In genomic region chr4:39526283-39526682, GRCh38 we compare ENCODE assay signal across 8 cellular contexts. TPM values are rescaled to one million over a fixed set of nuclear protein-coding genes. Genes with fewer than 3 reads are reported as not detected.
A peak's percentile ranks its signal among the peaks of the same experiment; 100 is the strongest.
DNase-seq lines count a peak whose midpoint lies in the region; ATAC-seq and TF ChIP-seq lines count a peak whose summit lies in the region.

No MANE protein-coding gene starts in this region.

- H3K9me3 ChIP-seq in cardiac muscle cell (ENCODE audit: low read depth) (no peaks in the 10 kb centered on the region), lower lobe of right lung (no peaks in the 10 kb centered on the region), upper lobe of right lung (no peaks in the 10 kb centered on the region)

- in situ Hi-C loops in astrocyte of the spinal cord (cut with HindIII; ENCODE audit: low sequenced_read_pairs), result no loop called here

- intact Hi-C loops in left cardiac atrium (cut with DNase I), result loop anchor here in 1 of 2 donors (5.0 kb wide), 1 partner anchor 451 kb away; the partner anchor contains the start of gene PDS5A
- intact Hi-C loops in lower lobe of right lung (cut with DNase I), result no loop called here
- intact Hi-C loops in upper lobe of right lung (cut with DNase I), result no loop called here

- TF ChIP-seq CTCF in cardiac muscle cell (IDR thresholded peaks at IDR 0.05; ENCODE audit: low read depth, low read length), result no peak
- no peak for TF ChIP-seq CTCF in astrocyte of the spinal cord (IDR thresholded peaks at IDR 0.05; ENCODE audit: low read depth, low read length)
- no peak for TF ChIP-seq CTCF in lower lobe of right lung (IDR thresholded peaks at IDR 0.05)
- no peak for TF ChIP-seq CTCF in upper lobe of right lung (IDR thresholded peaks at IDR 0.05)

- DNase-seq in cardiac muscle cell (ENCODE audit: low read depth in 1 of 2, low spot score in 1 of 2), result peak in 1 of 2 donors; percentile 6
- no peak for DNase-seq in left cardiac atrium
- DNase-seq in astrocyte of the spinal cord (ENCODE audit: low read depth, low spot score), result peak; percentile 36
- DNase-seq in lower lobe of right lung, result no peak
- no peak for DNase-seq in upper lobe of right lung
- no peak for DNase-seq in activated CD4-positive, CD25-positive, alpha-beta regulatory T cell (lab: John Stamatoyannopoulos, UW)
- no peak for DNase-seq in NCI-H748 (lab: John Stamatoyannopoulos, UW; ENCODE audit: unreplicated experiment)
- DNase-seq in stimulated activated CD8-positive, alpha-beta memory T cell treated with anti-CD3 and anti-CD28 coated beads, Interleukin-4, amount 100 ng/mL, for 48 hours, result no peak

- peak overlapping the region; percentile 96 for H3K27ac ChIP-seq in cardiac muscle cell
- peak overlapping the region; percentile 94 for H3K27ac ChIP-seq in lower lobe of right lung
- H3K27ac ChIP-seq in upper lobe of right lung, result peak overlapping the region; percentile 97

- H3K27me3 ChIP-seq in cardiac muscle cell (no peaks in the 10 kb centered on the region), lower lobe of right lung (ENCODE audit: low read depth) (no peaks in the 10 kb centered on the region), upper lobe of right lung (no peaks in the 10 kb centered on the region)

- H3K4me1 ChIP-seq in cardiac muscle cell (ENCODE audit: low read depth), result no peaks in the 10 kb centered on the region
- H3K4me1 ChIP-seq in lower lobe of right lung, result peaks cover 27% of the 10 kb centered on the region
- H3K4me1 ChIP-seq in upper lobe of right lung, result peaks cover 8% of the 10 kb centered on the region

- ATAC-seq in left cardiac atrium (no peak), lower lobe of right lung (no peak), upper lobe of right lung (no peak)

- H3K36me3 ChIP-seq in cardiac muscle cell, result no peaks in the 10 kb centered on the region
- no peaks in the 10 kb centered on the region for H3K36me3 ChIP-seq in lower lobe of right lung
- H3K36me3 ChIP-seq in upper lobe of right lung, result no peaks in the 10 kb centered on the region

- H3K4me3 ChIP-seq in cardiac muscle cell (peak overlapping the region; percentile 73), astrocyte of the spinal cord (ENCODE audit: low read depth, low read length) (peak overlapping the region; percentile 76), lower lobe of right lung (peak overlapping the region; percentile 98), upper lobe of right lung (peak overlapping the region; percentile 91)

RNA-seq across cellular contexts. Expression of gene UGDH, which starts 1.0 kb away (rescaled TPM):
- 26.1 and 51.2 TPM in 2 replicates for total RNA-seq in cardiac muscle cell
- 69.2 and 85.6 TPM in 2 replicates for polyA plus RNA-seq in cardiac muscle cell
- 10 to 100 TPM; 28.7 to 40.6 TPM for total RNA-seq in left cardiac atrium
- total RNA-seq in lower lobe of right lung, result 47.7 TPM
- total RNA-seq in upper lobe of right lung, result 55.2 TPM
